In genomic region chrX:115234220-115234557, GRCh38 we compare ENCODE assay signal across 8 cellular contexts. TPM values are rescaled to one million over a fixed set of nuclear protein-coding genes. Genes with fewer than 3 reads are reported as not detected.
A peak's percentile ranks its signal among the peaks of the same experiment; 100 is the strongest.
DNase-seq lines count a peak whose midpoint lies in the region; ATAC-seq and TF ChIP-seq lines count a peak whose summit lies in the region.

No MANE protein-coding gene starts in this region.

- DNase-seq in left ventricle myocardium inferior: no peak
- no peak for DNase-seq in Right ventricle myocardium inferior (ENCODE audit: missing footprints)
- no peak for DNase-seq in fibroblast of the aortic adventitia (ENCODE audit: low read depth)
- no peak for DNase-seq in NCI-H69 (lab: John Stamatoyannopoulos, UW)
- no peak for DNase-seq in occipital lobe (lab: John Stamatoyannopoulos, UW)

- H3K4me3 ChIP-seq in left ventricle myocardium inferior (peak overlapping the region; percentile 72), fibroblast of the aortic adventitia (ENCODE audit: low read depth, low read length) (peak overlapping the region; percentile 74), parathyroid adenoma (ENCODE audit: low read depth, low read length) (peak overlapping the region; percentile 5)

- intact Hi-C loops in left ventricle myocardium inferior (cut with micrococcal nuclease): no loop called here
- intact Hi-C loops in Right ventricle myocardium inferior (cut with DNase I): no loop called here

- H3K79me2 ChIP-seq in parathyroid adenoma: no peaks in the 10 kb centered on the region

- TF ChIP-seq CTCF in left ventricle myocardium inferior (IDR thresholded peaks at IDR 0.05; ENCODE audit: borderline replicate concordance) (no peak), fibroblast of the aortic adventitia (IDR thresholded peaks at IDR 0.05; ENCODE audit: insufficient read depth, low read length) (no peak), parathyroid adenoma (IDR thresholded peaks at IDR 0.05) (no peak)

- H3K36me3 ChIP-seq in left ventricle myocardium inferior: no peaks in the 10 kb centered on the region
- H3K36me3 ChIP-seq in parathyroid adenoma (ENCODE audit: control insufficient read depth, insufficient read depth, low read length): no peaks in the 10 kb centered on the region

- no peaks in the 10 kb centered on the region for H3K27me3 ChIP-seq in left ventricle myocardium inferior (ENCODE audit: low read depth)
- H3K27me3 ChIP-seq in parathyroid adenoma (ENCODE audit: control insufficient read depth, insufficient read depth, low read length): no peaks in the 10 kb centered on the region

- no peak overlapping the region for H3K27ac ChIP-seq in left ventricle myocardium inferior (replicated peaks)
- no peak overlapping the region for H3K27ac ChIP-seq in parathyroid adenoma

- H3K4me1 ChIP-seq in left ventricle myocardium inferior (peaks cover 5% of the 10 kb centered on the region), parathyroid adenoma (no peaks in the 10 kb centered on the region)

- H3K9me3 ChIP-seq in left ventricle myocardium inferior (replicated peaks) (no peaks in the 10 kb centered on the region), parathyroid adenoma (ENCODE audit: control insufficient read depth, low read length) (no peaks in the 10 kb centered on the region)

- H3K4me2 ChIP-seq in parathyroid adenoma (ENCODE audit: low read length): no peak overlapping the region

- no peak for ATAC-seq in Right ventricle myocardium inferior
- no peak for ATAC-seq in HG02642 (IDR thresholded peaks at IDR 0.05; ENCODE audit: poor library complexity, unreplicated experiment)
- no peak for ATAC-seq in HG03039 (IDR thresholded peaks at IDR 0.05; ENCODE audit: unreplicated experiment)

- peak overlapping the region; percentile 11 for H2AFZ ChIP-seq in parathyroid adenoma

- H3K9ac ChIP-seq in parathyroid adenoma: no peak overlapping the region

RNA-seq across cellular contexts. Expression of gene LRCH2, which starts 0.3 kb away (rescaled TPM):
- total RNA-seq in left ventricle myocardium inferior (1.0 TPM), Right ventricle myocardium inferior (1.4 TPM), fibroblast of the aortic adventitia (ENCODE audit: low replicate concordance) (3.5 and 11.1 TPM in 2 replicates), occipital lobe (58.2 TPM)

RNA-seq across cellular contexts. Expression of gene RBMXL3, which starts 45.0 kb away (rescaled TPM):
- total RNA-seq in left ventricle myocardium inferior: not detected
- total RNA-seq in Right ventricle myocardium inferior: not detected
- not detected in 2 replicates for total RNA-seq in fibroblast of the aortic adventitia (ENCODE audit: low replicate concordance)
- total RNA-seq in occipital lobe: not detected

RNA-seq across cellular contexts. Expression of gene LUZP4, which starts 55.3 kb away (rescaled TPM):
- total RNA-seq in left ventricle myocardium inferior: not detected
- total RNA-seq in Right ventricle myocardium inferior: not detected
- total RNA-seq in fibroblast of the aortic adventitia (ENCODE audit: low replicate concordance): not detected in 2 replicates
- total RNA-seq in occipital lobe: not detected

Comparison
In these comparisons a context has a peak if more than half of its experiments do, and no peak if none do; other contexts are left out.
1. H3K4me3 ChIP-seq: peak in every context shown above with its lines; median percentile 74 in fibroblast of the aortic adventitia; 72 in left ventricle myocardium inferior; 5 in parathyroid adenoma.